12 cellular contexts compared by ENCODE assay signal in genomic region chr5:115575167-115576070, GRCh38. TPM values are rescaled to one million over a fixed set of nuclear protein-coding genes. Genes with fewer than 3 reads are reported as not detected.
DNase-seq lines count a peak whose midpoint lies in the region; ATAC-seq and TF ChIP-seq lines count a peak whose summit lies in the region.
"Had no signal": no experiment of that assay in that cellular context is flagged by ENCODE, and none has a peak within 500 bp of the region (broad histone marks: within the 10 kb centered on the region; RNA-seq: fewer than 3 reads in every experiment).

No MANE protein-coding gene starts in this region.

- ATAC-seq in IMR-90 (ENCODE audit: low read depth) (peak; percentile 67), right cardiac atrium (no peak)
- ATAC-seq: stimulated activated naive CD8-positive, alpha-beta T cell treated with anti-CD3 and anti-CD28 coated beads, Interleukin-15, Interleukin-2, amounts not matched to agents 100 U/mL and 50 U/mL, for 24 hours had no signal

- H3K27ac ChIP-seq in IMR-90 (ENCODE audit: insufficient read depth, low read length) (no peak overlapping the region; the same call in 1 of the 2 replicates), right cardiac atrium (ENCODE audit: low read length) (no peak overlapping the region)
- H3K27ac ChIP-seq: adrenal gland had no signal

- peak overlapping the region; percentile 30 for H2BK120ac ChIP-seq in IMR-90 (ENCODE audit: low read depth, low read length)

- CTCF ChIA-PET in IMR-90 (lab: Yijun Ruan, JAX), result interaction anchor here (0.6 kb wide), 1 partner anchor 309 kb away, joined by 3 read pairs; no protein-coding TSS in a partner anchor
- CTCF ChIA-PET in activated naive CD4-positive, alpha-beta T cell treated with anti-CD3 and anti-CD28 coated beads, Interleukin-2, amount 10 ng/mL, durations not matched to agents 7 days and 5 days (lab: Charles Lee), result interaction anchor here (0.9 to 5.2 kb wide), 18 partner anchors 16 to 477 kb away, joined by 3 to 71 read pairs (median 5); no protein-coding TSS in a partner anchor

- no CpG with 5 or more reads among the region's 5 CpGs for WGBS in IMR-90 (ENCODE audit: extremely low coverage in 2 of 2, insufficient read length in 1 of 2), 2 experiments
- 80% methylated on average over 5 of the region's 5 CpGs for WGBS in right cardiac atrium

- peak overlapping the region; percentile 33; the same call in 1 of the 2 replicates for H3K18ac ChIP-seq in IMR-90 (ENCODE audit: low read depth, low read length)

- H4K91ac ChIP-seq in IMR-90 (ENCODE audit: insufficient read depth, low read depth, low read length), result peak overlapping the region; percentile 63; the same call in 1 of the 2 replicates

- no TSS peak for BruUV-seq in IMR-90 (replicated peaks; lab: Mats Ljungman, UMichigan)

- POLR2A ChIA-PET in IMR-90 (lab: Charles Lee; ENCODE audit: unreplicated experiment), result no interaction called here

- TF ChIP-seq CTCF in GM20000 (IDR thresholded peaks at IDR 0.05; ENCODE audit: extremely low read depth, missing control alignments) (no peak), IMR-90 (conservative IDR thresholded peaks at IDR 0.05; ENCODE audit: low read depth, low read length) (no peak), fibroblast of pulmonary artery (IDR thresholded peaks at IDR 0.05; ENCODE audit: low read length, missing control alignments) (no peak)

- no peak for TF ChIP-seq RAD21 in IMR-90 (IDR thresholded peaks at IDR 0.05; ENCODE audit: low read length)

- peaks cover 5% of the 10 kb centered on the region; the same call in 1 of the 2 replicates for H3K9me1 ChIP-seq in IMR-90 (ENCODE audit: insufficient read depth, low read length)

- H2BK20ac ChIP-seq in IMR-90 (ENCODE audit: low read depth, low read length), result peak overlapping the region; percentile 64

- DNase-seq in AG08395 (ENCODE audit: low spot score), result peak; percentile 46
- peak; percentile 18 for DNase-seq in GM20000 (ENCODE audit: low spot score)
- peak; percentile 87 for DNase-seq in IMR-90
- peak; percentile 74 for DNase-seq in fibroblast of pulmonary artery (ENCODE audit: low read depth)
- DNase-seq in activated naive CD4-positive, alpha-beta T cell treated with anti-CD3 and anti-CD28 coated beads, Interleukin-2, amount 10 ng/mL, durations not matched to agents 7 days and 5 days, result no peak
- DNase-seq in right cardiac atrium, result no peak
- no peak for DNase-seq in retina
- no peak for DNase-seq in UCSD-AML1 (lab: John Stamatoyannopoulos, UW; ENCODE audit: unreplicated experiment)

- no peaks in the 10 kb centered on the region for H3K36me3 ChIP-seq in IMR-90 (ENCODE audit: control insufficient read depth, insufficient read depth, low read length)
- H3K36me3 ChIP-seq: adrenal gland had no signal

- peak overlapping the region; percentile 39 for H3K14ac ChIP-seq in IMR-90 (replicated peaks; ENCODE audit: low read depth, low read length)

- H4K5ac ChIP-seq in IMR-90 (ENCODE audit: low read depth, low read length), result no peak overlapping the region

- H2AK9ac ChIP-seq in IMR-90 (replicated peaks; ENCODE audit: low read depth, low read length, poor library complexity), result no peak overlapping the region

- peak overlapping the region; percentile 47 for H3K4ac ChIP-seq in IMR-90 (ENCODE audit: low read depth, low read length)

- H3K9ac ChIP-seq in IMR-90 (ENCODE audit: low read depth, low read length), result no peak overlapping the region

- H3K4me3 ChIP-seq in IMR-90 (ENCODE audit: insufficient read depth, low read depth, low read length), result no peak overlapping the region
- no peak overlapping the region for H3K4me3 ChIP-seq in fibroblast of pulmonary artery (replicated peaks; ENCODE audit: low read depth, low read length)
- H3K4me3 ChIP-seq in right cardiac atrium (ENCODE audit: low read length), result no peak overlapping the region
- H3K4me3 ChIP-seq: adrenal gland had no signal

- in situ Hi-C loops in IMR-90 (cut with MboI; ENCODE audit: low sequenced_read_pairs), result no loop called here

- no peaks in the 10 kb centered on the region for H3K9me3 Mint-ChIP-seq in activated naive CD4-positive, alpha-beta T cell treated with anti-CD3 and anti-CD28 coated beads, Interleukin-2, amount 10 ng/mL, durations not matched to agents 7 days and 5 days

- H3K4me2 ChIP-seq in IMR-90 (ENCODE audit: low read depth, low read length), result no peak overlapping the region

- H3K4me1 ChIP-seq in IMR-90 (ENCODE audit: control insufficient read depth, insufficient read depth, low read length), result peaks cover 5% of the 10 kb centered on the region; the same call in 1 of the 2 replicates
- no peaks in the 10 kb centered on the region for H3K4me1 ChIP-seq in right cardiac atrium (ENCODE audit: control insufficient read depth, insufficient read depth, low read length)

- intact Hi-C loops in IMR-90 (cut with micrococcal nuclease), result no loop called here
- intact Hi-C loops in right cardiac atrium (cut with DNase I), result loop anchor here in 3 of 4 donors (5.0 to 10.0 kb wide), 3 partner anchors 198 to 263 kb away; no protein-coding TSS in a partner anchor

- H3K4me3 Mint-ChIP-seq in activated naive CD4-positive, alpha-beta T cell treated with anti-CD3 and anti-CD28 coated beads, Interleukin-2, amount 10 ng/mL, durations not matched to agents 7 days and 5 days, result no peak overlapping the region
- H3K4me3 Mint-ChIP-seq: activated CD4-positive, alpha-beta memory T cell treated with anti-CD3 and anti-CD28 coated beads for 36 hours; mesothelial cell of epicardium had no signal

- H3K4me1 Mint-ChIP-seq in activated naive CD4-positive, alpha-beta T cell treated with anti-CD3 and anti-CD28 coated beads, Interleukin-2, amount 10 ng/mL, durations not matched to agents 7 days and 5 days, result no peaks in the 10 kb centered on the region
- H3K4me1 Mint-ChIP-seq: mesothelial cell of epicardium had no signal

- H3K23ac ChIP-seq in IMR-90 (ENCODE audit: low read depth, low read length), result peak overlapping the region; percentile 32; the same call in 1 of the 2 replicates

- no peak overlapping the region for H2AFZ ChIP-seq in IMR-90 (replicated peaks; ENCODE audit: low read length, poor library complexity)

- no peak for TF ChIP-seq POLR2A in IMR-90 (IDR thresholded peaks at IDR 0.05; ENCODE audit: low read depth, low read length)

- dilution Hi-C loops in IMR-90 (cut with HindIII; ENCODE audit: low sequenced_read_pairs, unreplicated experiment), result no loop called here

- H3K27me3 ChIP-seq in IMR-90 (ENCODE audit: control insufficient read depth, insufficient read depth, low read length), result no peaks in the 10 kb centered on the region
- no peaks in the 10 kb centered on the region for H3K27me3 ChIP-seq in right cardiac atrium (ENCODE audit: control insufficient read depth, insufficient read depth)
- H3K27me3 ChIP-seq: adrenal gland had no signal

- no peak overlapping the region for H3K56ac ChIP-seq in IMR-90 (ENCODE audit: extremely low read depth, insufficient read depth, low read length)

- H4K20me1 ChIP-seq in IMR-90 (ENCODE audit: insufficient read depth, low read length), result no peaks in the 10 kb centered on the region

- peak overlapping the region; percentile 39 to 72; a peak in 2 of 4 replicates for H4K8ac ChIP-seq in IMR-90 (ENCODE audit: low read depth in 2 of 2, low read length in 2 of 2)

- peak overlapping the region; percentile 42 for H2BK5ac ChIP-seq in IMR-90 (ENCODE audit: low read depth, low read length, poor library complexity, severe bottlenecking)

- peaks cover 3% of the 10 kb centered on the region; the same call in 1 of the 2 replicates for H3K9me3 ChIP-seq in IMR-90 (ENCODE audit: control insufficient read depth, insufficient read depth, low read length)
- no peaks in the 10 kb centered on the region for H3K9me3 ChIP-seq in right cardiac atrium (ENCODE audit: control insufficient read depth, low read length)
- H3K9me3 ChIP-seq: adrenal gland had no signal

- H3K27ac Mint-ChIP-seq in activated naive CD4-positive, alpha-beta T cell treated with anti-CD3 and anti-CD28 coated beads, Interleukin-2, amount 10 ng/mL, durations not matched to agents 7 days and 5 days, result no peak overlapping the region
- H3K27ac Mint-ChIP-seq: activated CD4-positive, alpha-beta memory T cell treated with anti-CD3 and anti-CD28 coated beads for 36 hours; mesothelial cell of epicardium had no signal

- H2BK15ac ChIP-seq in IMR-90 (ENCODE audit: low read depth, low read length), result peak overlapping the region; percentile 88; the same call in 2 of the 3 replicates

- H2AK5ac ChIP-seq in IMR-90 (ENCODE audit: low read depth, low read length), result peak overlapping the region; percentile 74

- no peaks in the 10 kb centered on the region for H3K36me3 Mint-ChIP-seq in activated naive CD4-positive, alpha-beta T cell treated with anti-CD3 and anti-CD28 coated beads, Interleukin-2, amount 10 ng/mL, durations not matched to agents 7 days and 5 days
- H3K36me3 Mint-ChIP-seq: activated CD4-positive, alpha-beta memory T cell treated with anti-CD3 and anti-CD28 coated beads for 36 hours had no signal

- peaks cover 8% of the 10 kb centered on the region for H3K27me3 Mint-ChIP-seq in activated naive CD4-positive, alpha-beta T cell treated with anti-CD3 and anti-CD28 coated beads, Interleukin-2, amount 10 ng/mL, durations not matched to agents 7 days and 5 days
- H3K27me3 Mint-ChIP-seq: activated CD4-positive, alpha-beta memory T cell treated with anti-CD3 and anti-CD28 coated beads for 36 hours had no signal

- H3K79me1 ChIP-seq in IMR-90 (ENCODE audit: low read depth in 1 of 2, low read length in 2 of 2), result peaks cover 10 to 30% of the 10 kb centered on the region in 2 experiments; a peak in 3 of 4 replicates

TF ChIP-seq in IMR-90, 13 proteins besides CTCF, POLR2A, EP300 and RAD21 (continues in another document):
- peak; percentile 30; the same call in 1 of the 2 replicates for TF ChIP-seq NFE2L2 (IDR thresholded peaks at IDR 0.05; ENCODE audit: low read depth, low read length)
- TF ChIP-seq SMC3 (IDR thresholded peaks at IDR 0.05; ENCODE audit: low read depth, low read length), result no peak
- peak; percentile 28; the same call in 1 of the 2 replicates for TF ChIP-seq FOS (IDR thresholded peaks at IDR 0.05; ENCODE audit: low read depth, low read length)

RNA-seq across cellular contexts. Expression of gene TICAM2, which starts 26.9 kb away (rescaled TPM):
- total RNA-seq in IMR-90 (2012; rRNA removed), result 4.3 and 6.9 TPM in 2 replicates
- polyA plus RNA-seq in IMR-90 (2012; rRNA removed), result 2.9 and 3.4 TPM in 2 replicates
- polyA plus RNA-seq in IMR-90 (2012; cell fraction: cytosol; rRNA removed), result 0.73 and 0.97 TPM in 2 replicates
- 0.55 and 2.2 TPM in 2 replicates for polyA plus RNA-seq in IMR-90 (2012; cell fraction: nucleus; rRNA removed; ENCODE audit: low replicate concordance)
- 1 to 10 TPM; 3.2 to 4.3 (median 3.7) TPM for total RNA-seq in right cardiac atrium
- 1.5 TPM for polyA plus RNA-seq in right cardiac atrium

RNA-seq across cellular contexts. Expression of gene FEM1C, which starts 30.8 kb away (rescaled TPM):
- total RNA-seq in IMR-90 (2012; rRNA removed) (21.5 and 30.3 TPM in 2 replicates), right cardiac atrium (10 to 100 TPM; 19.3 to 29.5 (median 22.1) TPM)
- polyA plus RNA-seq in IMR-90 (2012; rRNA removed) (5.3 and 6.3 TPM in 2 replicates), right cardiac atrium (8.4 TPM)
- 1.4 TPM in 2 replicates for polyA plus RNA-seq in IMR-90 (2012; cell fraction: cytosol; rRNA removed)
- 1.2 and 11.4 TPM in 2 replicates for polyA plus RNA-seq in IMR-90 (2012; cell fraction: nucleus; rRNA removed; ENCODE audit: low replicate concordance)

RNA-seq across cellular contexts. Expression of gene TMED7, which starts 50.4 kb away (rescaled TPM):
- total RNA-seq in IMR-90 (2012; rRNA removed) (75.6 and 173 TPM in 2 replicates), right cardiac atrium (100 to 1,000 TPM in 1 of 4 donors, 10 to 100 TPM in 3; 74.0 to 111 (median 83.2) TPM)
- polyA plus RNA-seq in IMR-90 (2012; rRNA removed) (86.7 and 107 TPM in 2 replicates), right cardiac atrium (38.9 TPM)
- 10.4 and 84.9 TPM in 2 replicates for polyA plus RNA-seq in IMR-90 (2012; cell fraction: cytosol; rRNA removed)
- 11.2 and 42.1 TPM in 2 replicates for polyA plus RNA-seq in IMR-90 (2012; cell fraction: nucleus; rRNA removed; ENCODE audit: low replicate concordance)

Comparison
In these comparisons a context has a peak if more than half of its experiments do, and no peak if none do; other contexts are left out.
1. DNase-seq: peak in AG08395 (single experiment), GM20000 (single experiment), IMR-90 (single experiment) and fibroblast of pulmonary artery (single experiment); none in activated naive CD4-positive, alpha-beta T cell treated with anti-CD3 and anti-CD28 coated beads, Interleukin-2, amount 10 ng/mL, durations not matched to agents 7 days and 5 days (single experiment), right cardiac atrium (0 of 3), retina (single experiment) and UCSD-AML1 (single experiment).